Comparison of ENCODE assay signal across 23 cellular contexts in genomic region chr3:177917234-177917861, GRCh38.
"Had no signal": no experiment of that assay in that cellular context is flagged by ENCODE, and none has a peak within 500 bp of the region (broad histone marks: within the 10 kb centered on the region; RNA-seq: fewer than 3 reads in every experiment).

No MANE protein-coding gene starts in this region.

- H3K79me2 ChIP-seq: hepatocyte had no signal

- H3K27ac Mint-ChIP-seq: naive B cell, type B pancreatic cell had no signal

- H3K4me2 ChIP-seq: hepatocyte had no signal

- H3K36me3 ChIP-seq: pancreas, spleen, suprapubic skin, thyroid gland, vagina had no signal

- H3K4me1 Mint-ChIP-seq: naive B cell, neural crest cell had no signal

- H3K4me1 ChIP-seq: pancreas, psoas muscle, spleen, suprapubic skin, thyroid gland, vagina had no signal

- H3K36me3 Mint-ChIP-seq: naive B cell had no signal

- H3K27ac ChIP-seq: dorsolateral prefrontal cortex, hepatocyte, pancreas, psoas muscle, spleen, suprapubic skin, thyroid gland, vagina had no signal

- ATAC-seq: left colon, left ventricle myocardium superior, psoas muscle, sciatic nerve had no signal

- H3K9me3 ChIP-seq: pancreas, psoas muscle, suprapubic skin, thyroid gland had no signal

- H3K27me3 Mint-ChIP-seq: naive B cell, type B pancreatic cell had no signal

- H3K4me3 ChIP-seq: dorsolateral prefrontal cortex, hepatocyte, lung, pancreas, psoas muscle, spleen, suprapubic skin, thyroid gland, vagina had no signal

- H3K4me3 Mint-ChIP-seq: naive B cell, neural crest cell, type B pancreatic cell had no signal

- DNase-seq: cortex of kidney; dorsolateral prefrontal cortex; effector CD8-positive, alpha-beta T cell; foreskin melanocyte; left colon; left ventricle myocardium superior; naive B cell; occipital lobe; psoas muscle; spleen; stimulated activated CD4-positive, alpha-beta T cell treated with anti-CD3 and anti-CD28 coated beads, Interleukin-15, amount 100 ng/mL, for 24 hours; stimulated activated CD4-positive, alpha-beta T cell treated with anti-CD3 and anti-CD28 coated beads, Interleukin-1b, Interleukin-23, amount 100 ng/mL, for 48 hours; stimulated activated CD4-positive, alpha-beta T cell treated with anti-CD3 and anti-CD28 coated beads, Interleukin-4, amount 100 ng/mL, for 24 hours; stimulated activated naive CD4-positive, alpha-beta T cell; thyroid gland had no signal

- H2AFZ ChIP-seq: hepatocyte had no signal

- H3K27me3 ChIP-seq: dorsolateral prefrontal cortex, hepatocyte, pancreas, spleen, suprapubic skin, thyroid gland, vagina had no signal
